ENCODE assay signal across 9 cellular contexts in genomic region chr1:161119017-161119378, GRCh38. TPM values are rescaled to one million over a fixed set of nuclear protein-coding genes. Genes with fewer than 3 reads are reported as not detected.
DNase-seq lines count a peak whose midpoint lies in the region; ATAC-seq and TF ChIP-seq lines count a peak whose summit lies in the region.
"Had no signal": no experiment of that assay in that cellular context is flagged by ENCODE, and none has a peak within 500 bp of the region (broad histone marks: within the 10 kb centered on the region; RNA-seq: fewer than 3 reads in every experiment).

No MANE protein-coding gene starts in this region.

- peaks cover 55% of the 10 kb centered on the region for H3K4me1 Mint-ChIP-seq in endothelial cell (ENCODE audit: unreplicated experiment)
- peaks cover 43% of the 10 kb centered on the region for H3K4me1 Mint-ChIP-seq in nephron

- H3K4me1 ChIP-seq in RWPE2 (ENCODE audit: insufficient read depth, poor library complexity, severe bottlenecking) = peaks cover 26% of the 10 kb centered on the region

- H3K4me3 Mint-ChIP-seq in endothelial cell (ENCODE audit: unreplicated experiment) (peak overlapping the region; percentile 95), nephron (peak overlapping the region; percentile 95 to 98 (median 97))

- H3K27me3 ChIP-seq in GM06990 (replicated peaks; ENCODE audit: control insufficient read depth, insufficient read depth, low read length) (no peaks in the 10 kb centered on the region), RWPE2 (ENCODE audit: insufficient read depth, poor library complexity, severe bottlenecking) (no peaks in the 10 kb centered on the region)

- ATAC-seq in RWPE2 (ENCODE audit: low read depth) (no peak), HG03520 (IDR thresholded peaks at IDR 0.05; ENCODE audit: unreplicated experiment) (no peak), HG02852 (IDR thresholded peaks at IDR 0.05; ENCODE audit: unreplicated experiment) (no peak)

- TF ChIP-seq CTCF in GM06990 (IDR thresholded peaks at IDR 0.05; ENCODE audit: insufficient read depth, low read length, poor library complexity, severe bottlenecking) (no peak), RWPE2 (IDR thresholded peaks at IDR 0.05; ENCODE audit: poor library complexity, severe bottlenecking) (no peak), endothelial cell (IDR thresholded peaks at IDR 0.05; ENCODE audit: unreplicated experiment) (no peak), nephron (IDR thresholded peaks at IDR 0.05; ENCODE audit: unreplicated experiment in 3 of 3) (no peak)

- DNase-seq in GM06990 (ENCODE audit: extremely low read depth, insufficient read length) (no peak), RWPE2 (ENCODE audit: low spot score) (no peak), endothelial cell (ENCODE audit: low spot score) (peak; percentile 27), NCI-H1436 treated with DMSO at 0.1 percent for 48 hours (lab: John Stamatoyannopoulos, UW) (no peak), NCI-H2171 treated with DMSO at 0.1 percent for 48 hours (lab: John Stamatoyannopoulos, UW) (no peak)

- no peaks in the 10 kb centered on the region for H3K9me3 ChIP-seq in RWPE2 (ENCODE audit: severe bottlenecking)

- peak overlapping the region; percentile 80 for H3K4me3 ChIP-seq in GM06990 (replicated peaks; ENCODE audit: low read depth, low read length)
- H3K4me3 ChIP-seq in RWPE2 (ENCODE audit: severe bottlenecking) = peak overlapping the region; percentile 80

- H3K27ac ChIP-seq in RWPE2 (ENCODE audit: poor library complexity, severe bottlenecking) = peak overlapping the region; percentile 75

- no peaks in the 10 kb centered on the region for H3K9me3 Mint-ChIP-seq in endothelial cell (ENCODE audit: unreplicated experiment)
- no peaks in the 10 kb centered on the region for H3K9me3 Mint-ChIP-seq in nephron

- H3K36me3 ChIP-seq in GM06990 (ENCODE audit: control insufficient read depth, insufficient read depth, low read length) (peaks cover 25% of the 10 kb centered on the region), RWPE2 (ENCODE audit: low read depth) (peaks cover 66% of the 10 kb centered on the region)

- H3K27me3 Mint-ChIP-seq in endothelial cell (ENCODE audit: unreplicated experiment) (peaks cover 11% of the 10 kb centered on the region), nephron (ENCODE audit: low read depth) (no peaks in the 10 kb centered on the region)

- H3K27ac Mint-ChIP-seq in endothelial cell (ENCODE audit: unreplicated experiment) = peak overlapping the region; percentile 95
- peak overlapping the region; percentile 67 to 92 (median 83) for H3K27ac Mint-ChIP-seq in nephron

- H3K36me3 Mint-ChIP-seq in endothelial cell (ENCODE audit: low read depth, unreplicated experiment) = peaks cover 32% of the 10 kb centered on the region
- peaks cover 42% of the 10 kb centered on the region for H3K36me3 Mint-ChIP-seq in nephron (ENCODE audit: low read depth)

RNA-seq across cellular contexts. Expression of gene NIT1, which starts 1.1 kb away (rescaled TPM):
- 20.5 TPM for total RNA-seq in endothelial cell (ENCODE audit: unreplicated experiment)

RNA-seq across cellular contexts. Expression of gene PFDN2, which starts 1.2 kb away (rescaled TPM):
- total RNA-seq in endothelial cell (ENCODE audit: unreplicated experiment) = 73.8 TPM

RNA-seq across cellular contexts. Expression of gene DEDD, which starts 13.5 kb away (rescaled TPM):
- 133 TPM for total RNA-seq in endothelial cell (ENCODE audit: unreplicated experiment)

RNA-seq across cellular contexts. Expression of gene KLHDC9, which starts 20.8 kb away (rescaled TPM):
- total RNA-seq in endothelial cell (ENCODE audit: unreplicated experiment) = 7.3 TPM
- total RNA-seq: SK-MEL-5 had no signal

RNA-seq across cellular contexts. Expression of gene NECTIN4, which starts 29.6 kb away (rescaled TPM):
- 0.13 TPM for total RNA-seq in endothelial cell (ENCODE audit: unreplicated experiment)
